ENCODE assay signal across 11 cellular contexts in genomic region chr5:126492939-126493338, GRCh38.
DNase-seq lines count a peak whose midpoint lies in the region; ATAC-seq and TF ChIP-seq lines count a peak whose summit lies in the region.
"Had no signal": no experiment of that assay in that cellular context is flagged by ENCODE, and none has a peak within 500 bp of the region (broad histone marks: within the 10 kb centered on the region; RNA-seq: fewer than 3 reads in every experiment).

No MANE protein-coding gene starts in this region.

- H3K4me1 ChIP-seq in BE2C (no peaks in the 10 kb centered on the region), upper lobe of left lung (no peaks in the 10 kb centered on the region)

- intact Hi-C loops in Calu3 (cut with micrococcal nuclease; ENCODE audit: unreplicated experiment), result loop anchor here (2.0 to 5.0 kb wide), 2 partner anchors 121 to 138 kb away; no protein-coding TSS in a partner anchor

- H3K27ac Mint-ChIP-seq in HFFc6 (peak overlapping the region; percentile 34), Calu3 (ENCODE audit: unreplicated experiment) (no peak overlapping the region)
- H3K27ac Mint-ChIP-seq: stimulated activated naive CD8-positive, alpha-beta T cell treated with anti-CD3 and anti-CD28 coated beads, Interleukin-15, Interleukin-2, amounts not matched to agents 100 ng/mL and 50 ng/mL, for 24 hours had no signal

- ATAC-seq in upper lobe of left lung (ENCODE audit: low FRiP score in 2 of 2), result no peak
- ATAC-seq in GM18909 (IDR thresholded peaks at IDR 0.05; ENCODE audit: poor library complexity, unreplicated experiment), result no peak

- H3K4me3 Mint-ChIP-seq in HFFc6 (no peak overlapping the region), Calu3 (ENCODE audit: low read depth, unreplicated experiment) (no peak overlapping the region)
- H3K4me3 Mint-ChIP-seq: stimulated activated naive CD8-positive, alpha-beta T cell treated with anti-CD3 and anti-CD28 coated beads, Interleukin-15, Interleukin-2, amounts not matched to agents 100 ng/mL and 50 ng/mL, for 24 hours had no signal

- H3K27ac ChIP-seq in layer of hippocampus (ENCODE audit: low read depth, low read length), result peak overlapping the region; percentile 12
- no peak overlapping the region for H3K27ac ChIP-seq in upper lobe of left lung

- DNase-seq in BE2C (peak; percentile 12), HFFc6 (no peak), amniotic epithelial cell (ENCODE audit: low read depth) (peak; percentile 50), upper lobe of left lung (no peak), Calu3 (no peak), AG08396 (ENCODE audit: low spot score) (no peak)
- DNase-seq: activated CD4-positive, CD25-positive, alpha-beta regulatory T cell treated with anti-CD3 and anti-CD28 coated beads, Interleukin-2, amount 50 U/mL, for 72 hours; retina had no signal

- no peak for TF ChIP-seq POLR2A in upper lobe of left lung (IDR thresholded peaks at IDR 0.05)

- H3K36me3 ChIP-seq in BE2C (no peaks in the 10 kb centered on the region), upper lobe of left lung (peaks cover 2 to 60% (median 18%) of the 10 kb centered on the region in 4 donors)

- H3K36me3 Mint-ChIP-seq in HFFc6 (ENCODE audit: low read depth) (peaks cover 85% of the 10 kb centered on the region), Calu3 (ENCODE audit: insufficient read depth, unreplicated experiment) (peaks cover 7% of the 10 kb centered on the region)

- TF ChIP-seq CTCF in BE2C (IDR thresholded peaks at IDR 0.05; ENCODE audit: low read depth, low read length) (peak; percentile 54), HFFc6 (IDR thresholded peaks at IDR 0.05) (peak; percentile 50), upper lobe of left lung (IDR thresholded peaks at IDR 0.05) (no peak), Calu3 (IDR thresholded peaks at IDR 0.05; ENCODE audit: unreplicated experiment) (no peak)

- BruUV-seq in Calu3 (replicated peaks; lab: Mats Ljungman, UMichigan), result no TSS peak

- H3K4me1 Mint-ChIP-seq in HFFc6 (ENCODE audit: low read depth) (peaks cover 52% of the 10 kb centered on the region), Calu3 (ENCODE audit: low read depth, unreplicated experiment) (no peaks in the 10 kb centered on the region)

- no peaks in the 10 kb centered on the region for H3K9me3 Mint-ChIP-seq in HFFc6
- no peaks in the 10 kb centered on the region for H3K9me3 Mint-ChIP-seq in Calu3 (ENCODE audit: low read depth, unreplicated experiment)
- H3K9me3 Mint-ChIP-seq: stimulated activated naive CD8-positive, alpha-beta T cell treated with anti-CD3 and anti-CD28 coated beads, Interleukin-15, Interleukin-2, amounts not matched to agents 100 ng/mL and 50 ng/mL, for 24 hours had no signal

- no peak for TF ChIP-seq EP300 in upper lobe of left lung (IDR thresholded peaks at IDR 0.05)

- WGBS in upper lobe of left lung, 2 donors, result 68 to 78% methylated on average over 8 of the region's 8 CpGs

- peaks cover 3% of the 10 kb centered on the region; the same call in 1 of the 2 replicates for H3K27me3 Mint-ChIP-seq in HFFc6 (ENCODE audit: insufficient read depth)
- no peaks in the 10 kb centered on the region for H3K27me3 Mint-ChIP-seq in Calu3 (ENCODE audit: unreplicated experiment)
- H3K27me3 Mint-ChIP-seq: stimulated activated naive CD8-positive, alpha-beta T cell treated with anti-CD3 and anti-CD28 coated beads, Interleukin-15, Interleukin-2, amounts not matched to agents 100 ng/mL and 50 ng/mL, for 24 hours had no signal

- H3K27me3 ChIP-seq in BE2C (no peaks in the 10 kb centered on the region), layer of hippocampus (ENCODE audit: control insufficient read depth, insufficient read depth, low read length) (no peaks in the 10 kb centered on the region), upper lobe of left lung (no peaks in the 10 kb centered on the region)

- H3K4me3 ChIP-seq in BE2C (ENCODE audit: low read depth, low read length), result no peak overlapping the region
- H3K4me3 ChIP-seq in upper lobe of left lung, result no peak overlapping the region

- CTCF ChIA-PET in Calu3 (lab: Charles Lee), result interaction anchor here (0.7 kb wide), 1 partner anchor 26 kb away, joined by 3 read pairs; no protein-coding TSS in a partner anchor

- H3K9me3 ChIP-seq in BE2C (no peaks in the 10 kb centered on the region), upper lobe of left lung (no peaks in the 10 kb centered on the region)

Comparison
In these comparisons a context has a peak if more than half of its experiments do, and no peak if none do; other contexts are left out.
1. DNase-seq: peak in BE2C (single experiment) and amniotic epithelial cell (single experiment); none in HFFc6 (single experiment), upper lobe of left lung (0 of 2), Calu3 (single experiment) and AG08396 (single experiment).
2. CTCF ChIP-seq: peak in BE2C (single experiment) and HFFc6 (single experiment); none in upper lobe of left lung (0 of 6) and Calu3 (single experiment).